Comparison of ENCODE assay signal across 19 cellular contexts in the genomic region with DNA sequence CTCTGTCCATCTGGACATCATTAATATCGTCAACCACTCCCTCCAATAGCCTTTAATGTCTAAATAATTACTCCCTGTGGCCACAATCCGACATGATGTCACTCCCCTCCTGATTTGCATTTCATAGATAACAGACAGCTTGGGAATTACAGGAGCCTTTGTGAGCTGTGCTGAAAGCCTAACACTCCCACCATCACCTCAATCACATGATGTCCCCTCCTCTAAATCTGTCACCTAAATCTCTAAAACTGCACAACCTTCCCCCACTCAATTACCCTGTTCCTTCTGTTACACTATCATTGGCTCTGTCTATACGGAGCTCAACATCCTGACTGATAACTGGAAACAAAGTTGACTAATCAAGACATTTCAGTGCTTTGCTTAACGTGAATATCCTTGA. TPM values are rescaled to one million over a fixed set of nuclear protein-coding genes. Genes with fewer than 3 reads are reported as not detected.
DNase-seq lines count a peak whose midpoint lies in the region; TF ChIP-seq lines count a peak whose summit lies in the region.
"Had no signal": no experiment of that assay in that cellular context is flagged by ENCODE, and none has a peak within 500 bp of the region (broad histone marks: within the 10 kb centered on the region; RNA-seq: fewer than 3 reads in every experiment).

No MANE protein-coding gene starts in this region.

- peaks cover 19% of the 10 kb centered on the region for H3K27me3 Mint-ChIP-seq in brain

- H3K4me3 Mint-ChIP-seq in brain: peak overlapping the region in 3 of 5 experiments; percentile 0 to 23 (median 1)

- peaks cover 3 to 28% (median 4%) of the 10 kb centered on the region in 5 experiments for H3K9me3 Mint-ChIP-seq in brain

- H3K27ac ChIP-seq in HEK293 (ENCODE audit: extremely low read depth, low read depth, low read length): no peak overlapping the region
- H3K27ac ChIP-seq in osteoblast (ENCODE audit: low read depth, low read length): no peak overlapping the region
- H3K27ac ChIP-seq: RWPE1, SJCRH30 had no signal

- H3K4me1 ChIP-seq in HEK293 (ENCODE audit: control insufficient read depth, insufficient read depth, low read length) (no peaks in the 10 kb centered on the region), osteoblast (ENCODE audit: insufficient read depth, low read length) (peaks cover 10% of the 10 kb centered on the region)

- no peak for TF ChIP-seq CTCF in HEK293 (tag by site-specific recombination; IDR thresholded peaks at IDR 0.05)
- TF ChIP-seq CTCF in brain (conservative IDR thresholded peaks at IDR 0.05): no peak
- TF ChIP-seq CTCF in osteoblast (IDR thresholded peaks at IDR 0.05; ENCODE audit: extremely low read depth, low read depth, low read length): no peak

- H4K20me1 ChIP-seq in osteoblast (ENCODE audit: insufficient read depth, low read length): no peaks in the 10 kb centered on the region

- POLR2A ChIA-PET in HEK293 (lab: Yijun Ruan, JAX): no interaction called here

- H3K4me2 ChIP-seq in osteoblast (ENCODE audit: insufficient read depth, low read length): no peak overlapping the region

- no peaks in the 10 kb centered on the region for H3K36me3 Mint-ChIP-seq in brain

- no peak overlapping the region for H2AFZ ChIP-seq in osteoblast (ENCODE audit: low read length)

- no peaks in the 10 kb centered on the region for H3K36me3 ChIP-seq in HEK293 (ENCODE audit: control insufficient read depth in 2 of 2, insufficient read depth in 1 of 2, low read length in 2 of 2)
- no peaks in the 10 kb centered on the region for H3K36me3 ChIP-seq in osteoblast (ENCODE audit: insufficient read depth, low read length)
- H3K36me3 ChIP-seq: SJCRH30 had no signal

- DNase-seq in NCI-H524 treated with DMSO at 0.1 percent for 48 hours (lab: John Stamatoyannopoulos, UW) (peak; percentile 92), osteoblast (ENCODE audit: insufficient read length, low spot score, missing footprints) (peak; percentile 6), retina (no peak), SKM-1 (lab: John Stamatoyannopoulos, UW; ENCODE audit: unreplicated experiment) (no peak)
- DNase-seq in stimulated activated CD4-positive, alpha-beta T cell treated with anti-CD3 and anti-CD28 coated beads, Interleukin-15, amount 100 ng/mL, for 24 hours: no peak
- DNase-seq: C1 segment of cervical spinal cord, DMS153, HCEC 1CT, KBM-7, MV-4-11, NCI-H1436, NCI-H2081, NCI-H510A treated with DMSO at 0.1 percent for 48 hours, SJCRH30, SW 1271 had no signal

- H3K27me3 ChIP-seq in osteoblast (ENCODE audit: insufficient read depth, low read length): peaks cover 34% of the 10 kb centered on the region
- H3K27me3 ChIP-seq: SJCRH30 had no signal

- H3K27ac Mint-ChIP-seq in brain: peak overlapping the region in 2 of 5 experiments; percentile 51 to 81

- peaks cover 37% of the 10 kb centered on the region for H3K4me1 Mint-ChIP-seq in brain

- no peaks in the 10 kb centered on the region for H3K79me2 ChIP-seq in osteoblast (ENCODE audit: insufficient read depth, low read length)

- CTCF ChIA-PET in HEK293 (lab: Yijun Ruan, JAX): interaction anchor here (0.6 to 3.4 kb wide), 2 partner anchors 19 to 320 kb away, joined by 3 to 16 read pairs; no protein-coding TSS in a partner anchor

- no peak overlapping the region for H3K4me3 ChIP-seq in HEK293 (ENCODE audit: low read depth, low read length)
- H3K4me3 ChIP-seq in osteoblast (ENCODE audit: insufficient read depth, low read length): no peak overlapping the region
- H3K4me3 ChIP-seq: SJCRH30 had no signal

- H3K9me3 ChIP-seq in HEK293 (ENCODE audit: control insufficient read depth, insufficient read depth, low read depth, low read length) (no peaks in the 10 kb centered on the region), osteoblast (ENCODE audit: low read depth, low read length) (no peaks in the 10 kb centered on the region)
- H3K9me3 ChIP-seq: SJCRH30 had no signal

TF ChIP-seq in HEK293, 187 proteins besides CTCF, POLR2A, EP300 and RAD21 (continues in another document):
- TF ChIP-seq, protein P1, sequence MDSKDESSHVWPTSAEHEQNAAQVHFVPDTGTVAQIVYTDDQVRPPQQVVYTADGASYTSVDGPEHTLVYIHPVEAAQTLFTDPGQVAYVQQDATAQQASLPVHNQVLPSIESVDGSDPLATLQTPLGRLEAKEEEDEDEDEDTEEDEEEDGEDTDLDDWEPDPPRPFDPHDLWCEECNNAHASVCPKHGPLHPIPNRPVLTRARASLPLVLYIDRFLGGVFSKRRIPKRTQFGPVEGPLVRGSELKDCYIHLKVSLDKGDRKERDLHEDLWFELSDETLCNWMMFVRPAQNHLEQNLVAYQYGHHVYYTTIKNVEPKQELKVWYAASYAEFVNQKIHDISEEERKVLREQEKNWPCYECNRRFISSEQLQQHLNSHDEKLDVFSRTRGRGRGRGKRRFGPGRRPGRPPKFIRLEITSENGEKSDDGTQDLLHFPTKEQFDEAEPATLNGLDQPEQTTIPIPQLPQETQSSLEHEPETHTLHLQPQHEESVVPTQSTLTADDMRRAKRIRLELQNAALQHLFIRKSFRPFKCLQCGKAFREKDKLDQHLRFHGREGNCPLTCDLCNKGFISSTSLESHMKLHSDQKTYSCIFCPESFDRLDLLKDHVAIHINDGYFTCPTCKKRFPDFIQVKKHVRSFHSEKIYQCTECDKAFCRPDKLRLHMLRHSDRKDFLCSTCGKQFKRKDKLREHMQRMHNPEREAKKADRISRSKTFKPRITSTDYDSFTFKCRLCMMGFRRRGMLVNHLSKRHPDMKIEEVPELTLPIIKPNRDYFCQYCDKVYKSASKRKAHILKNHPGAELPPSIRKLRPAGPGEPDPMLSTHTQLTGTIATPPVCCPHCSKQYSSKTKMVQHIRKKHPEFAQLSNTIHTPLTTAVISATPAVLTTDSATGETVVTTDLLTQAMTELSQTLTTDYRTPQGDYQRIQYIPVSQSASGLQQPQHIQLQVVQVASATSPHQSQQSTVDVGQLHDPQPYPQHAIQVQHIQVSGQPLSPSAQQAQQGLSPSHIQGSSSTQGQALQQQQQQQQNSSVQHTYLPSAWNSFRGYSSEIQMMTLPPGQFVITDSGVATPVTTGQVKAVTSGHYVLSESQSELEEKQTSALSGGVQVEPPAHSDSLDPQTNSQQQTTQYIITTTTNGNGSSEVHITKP (tag by site-specific recombination; IDR thresholded peaks at IDR 0.05): no peak
- no peak for TF ChIP-seq ZNF776 (tag by site-specific recombination; IDR thresholded peaks at IDR 0.05; ENCODE audit: borderline replicate concordance)
- TF ChIP-seq MZF1 (tag by site-specific recombination; IDR thresholded peaks at IDR 0.05; ENCODE audit: borderline replicate concordance): no peak
- no peak for TF ChIP-seq ZNF214 (tag by site-specific recombination; IDR thresholded peaks at IDR 0.05; ENCODE audit: borderline replicate concordance)
- TF ChIP-seq ZNF121 (tag by site-specific recombination; IDR thresholded peaks at IDR 0.05): no peak
- TF ChIP-seq INSM2 (tag by site-specific recombination; IDR thresholded peaks at IDR 0.05): 0 out of 2 replicates have a peak, but pooled peaks have one; percentile 16
- no peak for TF ChIP-seq ZSCAN4 (tag by site-specific recombination; IDR thresholded peaks at IDR 0.05)
- no peak for TF ChIP-seq ZNF792 (tag by site-specific recombination; IDR thresholded peaks at IDR 0.05)
- no peak for TF ChIP-seq YY1 (tag by site-specific recombination; IDR thresholded peaks at IDR 0.05)
- peak; percentile 28; the same call in 1 of the 2 replicates for TF ChIP-seq EGR2 (tag by site-specific recombination; IDR thresholded peaks at IDR 0.05; ENCODE audit: low read depth)
- no peak for TF ChIP-seq SETDB1 (IDR thresholded peaks at IDR 0.05; ENCODE audit: insufficient read length, low read length)
- no peak for TF ChIP-seq ZNF146 (tag by site-specific recombination; IDR thresholded peaks at IDR 0.05)
- TF ChIP-seq HOXC10 (CRISPR knock-in tag; IDR thresholded peaks at IDR 0.05): no peak
- TF ChIP-seq SP2 (tag by site-specific recombination; IDR thresholded peaks at IDR 0.05): peak; percentile 20
- no peak for TF ChIP-seq ZNF302 (tag by site-specific recombination; IDR thresholded peaks at IDR 0.05; ENCODE audit: low read depth)
- 0 out of 2 replicates have a peak, but pooled peaks have one; percentile 32 for TF ChIP-seq TRIM28 (IDR thresholded peaks at IDR 0.05; ENCODE audit: borderline replicate concordance, low read length)
- TF ChIP-seq KLF10 (tag by site-specific recombination; IDR thresholded peaks at IDR 0.05): peak; percentile 51; the same call in 1 of the 2 replicates
- TF ChIP-seq ZNF548 (tag by site-specific recombination; IDR thresholded peaks at IDR 0.05): no peak
- TF ChIP-seq ZSCAN23 (tag by site-specific recombination; IDR thresholded peaks at IDR 0.05): no peak
- TF ChIP-seq ZNF555 (tag by site-specific recombination; conservative IDR thresholded peaks at IDR 0.05): no peak
- TF ChIP-seq ZNF670 (tag by site-specific recombination; IDR thresholded peaks at IDR 0.05; ENCODE audit: low read depth): no peak

RNA-seq across cellular contexts. Expression of gene NHLH2, which starts 14.3 kb away (rescaled TPM):
- not detected for polyA plus RNA-seq in brain (ENCODE audit: insufficient read depth, low read depth, low replicate concordance)
- not detected in 2 replicates for total RNA-seq in osteoblast
- total RNA-seq: A673, SJCRH30 had no signal

RNA-seq across cellular contexts. Expression of gene CASQ2, which starts 58.1 kb away (rescaled TPM):
- 1.4 TPM for polyA plus RNA-seq in brain (ENCODE audit: insufficient read depth, low read depth, low replicate concordance)
- total RNA-seq in osteoblast: not detected in 2 replicates

Comparison
In these comparisons a context has a peak if more than half of its experiments do, and no peak if none do; other contexts are left out.
1. DNase-seq: peak in NCI-H524 treated with DMSO at 0.1 percent for 48 hours (single experiment) and osteoblast (single experiment); none in retina (single experiment), SKM-1 (single experiment) and stimulated activated CD4-positive, alpha-beta T cell treated with anti-CD3 and anti-CD28 coated beads, Interleukin-15, amount 100 ng/mL, for 24 hours (single experiment).